22 cellular contexts compared by ENCODE assay signal in genomic region chr20:34370062-34370461, GRCh38.
"Had no signal": no experiment of that assay in that cellular context is flagged by ENCODE, and none has a peak within 500 bp of the region (broad histone marks: within the 10 kb centered on the region; RNA-seq: fewer than 3 reads in every experiment).

No MANE protein-coding gene starts in this region.

- H3K27me3 Mint-ChIP-seq: activated CD4-positive, alpha-beta T cell treated with anti-CD3 and anti-CD28 coated beads for 36 hours; activated naive CD8-positive, alpha-beta T cell; memory B cell; naive thymus-derived CD4-positive, alpha-beta T cell had no signal

- H3K27me3 ChIP-seq: esophagus muscularis mucosa, foreskin keratinocyte, heart left ventricle had no signal

- H3K4me3 Mint-ChIP-seq: activated CD4-positive, alpha-beta T cell treated with anti-CD3 and anti-CD28 coated beads for 36 hours; activated naive CD8-positive, alpha-beta T cell; endodermal cell; memory B cell; naive thymus-derived CD4-positive, alpha-beta T cell had no signal

- H3K27ac Mint-ChIP-seq: endodermal cell, memory B cell had no signal

- H3K27ac ChIP-seq: esophagus muscularis mucosa, foreskin keratinocyte, heart left ventricle, thoracic aorta had no signal

- ATAC-seq: heart left ventricle, right cardiac atrium had no signal

- H3K9me3 Mint-ChIP-seq: memory B cell; naive thymus-derived CD4-positive, alpha-beta T cell had no signal

- H3K4me3 ChIP-seq: esophagus muscularis mucosa, heart left ventricle, thoracic aorta had no signal

- DNase-seq: activated CD4-positive, alpha-beta T cell treated with anti-CD3 and anti-CD28 coated beads for 36 hours; activated CD4-positive, alpha-beta T cell treated with anti-CD3 and anti-CD28 coated beads, Interleukin-2, amount 50 U/mL, for 48 hours; activated CD4-positive, CD25-positive, alpha-beta regulatory T cell; activated effector memory CD4-positive, alpha-beta T cell treated with Interleukin-2 at 50 U/mL for 16 hours; activated naive CD4-positive, alpha-beta T cell treated with Interleukin-2 at 50 U/mL for 16 hours; anterior cingulate cortex; cerebellar nuclear complex; cortex of kidney; endodermal cell; foreskin keratinocyte; heart left ventricle; hypothalamus; midbrain; naive thymus-derived CD4-positive, alpha-beta T cell; right cardiac atrium; stimulated activated CD4-positive, alpha-beta T cell treated with anti-CD3 and anti-CD28 coated beads, Interleukin-2, amount 100 ng/mL, for 48 hours; stimulated activated naive CD8-positive, alpha-beta T cell treated with anti-CD3 and anti-CD28 coated beads, Interleukin-15, Interleukin-2, amounts not matched to agents 100 U/mL and 50 U/mL, for 24 hours; trophoblast cell had no signal

- H3K9me3 ChIP-seq: esophagus muscularis mucosa, heart left ventricle, thoracic aorta had no signal
